8 cellular contexts compared by ENCODE assay signal in genomic region chr9:133458643-133459312, GRCh38. TPM values are rescaled to one million over a fixed set of nuclear protein-coding genes. Genes with fewer than 3 reads are reported as not detected.
DNase-seq lines count a peak whose midpoint lies in the region; ATAC-seq and TF ChIP-seq lines count a peak whose summit lies in the region.

No MANE protein-coding gene starts in this region.

- peak overlapping the region; percentile 97 for H3K27ac ChIP-seq in C4-2B

- TF ChIP-seq CTCF in C4-2B (conservative IDR thresholded peaks at IDR 0.05) (no peak), brain (conservative IDR thresholded peaks at IDR 0.05) (no peak)

- peak overlapping the region; percentile 85 to 91 (median 88) for H3K4me3 Mint-ChIP-seq in brain
- peak overlapping the region; percentile 89 for H3K4me3 Mint-ChIP-seq in natural killer cell treated with Interleukin-12 subunit alpha and Interleukin-12 subunit beta and Interleukin-15 and Interleukin-18, amount 100 ng/mL, for 72 hours

- H3K9me3 Mint-ChIP-seq in brain = no peaks in the 10 kb centered on the region
- H3K9me3 Mint-ChIP-seq in natural killer cell treated with Interleukin-12 subunit alpha and Interleukin-12 subunit beta and Interleukin-15 and Interleukin-18, amount 100 ng/mL, for 72 hours = no peaks in the 10 kb centered on the region

- peak overlapping the region in 3 of 5 experiments; percentile 95 to 97 (median 97) for H3K27ac Mint-ChIP-seq in brain
- H3K27ac Mint-ChIP-seq in natural killer cell treated with Interleukin-12 subunit alpha and Interleukin-12 subunit beta and Interleukin-15 and Interleukin-18, amount 100 ng/mL, for 72 hours = peak overlapping the region in 1 of 2 donors; percentile 86

- DNase-seq in Kasumi-1 (lab: John Stamatoyannopoulos, UW) (peak; percentile 5 to 11), NCI-H446 (lab: John Stamatoyannopoulos, UW) (no peak), GOT3 (lab: John Stamatoyannopoulos, UW) (no peak)
- DNase-seq in natural killer cell treated with Interleukin-12 subunit alpha and Interleukin-12 subunit beta and Interleukin-15 and Interleukin-18, amount 100 ng/mL, for 72 hours (ENCODE audit: low spot score) = no peak
- DNase-seq in activated CD4-positive, CD25-positive, alpha-beta regulatory T cell treated with anti-CD3 and anti-CD28 coated beads, Interleukin-2, amount 50 U/mL, for 72 hours = no peak

- peaks cover 41% of the 10 kb centered on the region for H3K4me1 Mint-ChIP-seq in brain
- H3K4me1 Mint-ChIP-seq in natural killer cell treated with Interleukin-12 subunit alpha and Interleukin-12 subunit beta and Interleukin-15 and Interleukin-18, amount 100 ng/mL, for 72 hours (ENCODE audit: low read depth in 2 of 2) = peaks cover 0 to 10% of the 10 kb centered on the region in 2 donors

- H3K36me3 Mint-ChIP-seq in brain = no peaks in the 10 kb centered on the region
- H3K36me3 Mint-ChIP-seq in natural killer cell treated with Interleukin-12 subunit alpha and Interleukin-12 subunit beta and Interleukin-15 and Interleukin-18, amount 100 ng/mL, for 72 hours = no peaks in the 10 kb centered on the region

- ATAC-seq in natural killer cell treated with Interleukin-12 subunit alpha and Interleukin-12 subunit beta and Interleukin-15 and Interleukin-18, amount 100 ng/mL, for 72 hours = no peak
- no peak for ATAC-seq in GM21367 (IDR thresholded peaks at IDR 0.05; ENCODE audit: unreplicated experiment)

- peaks cover 8% of the 10 kb centered on the region for H3K27me3 Mint-ChIP-seq in brain
- H3K27me3 Mint-ChIP-seq in natural killer cell treated with Interleukin-12 subunit alpha and Interleukin-12 subunit beta and Interleukin-15 and Interleukin-18, amount 100 ng/mL, for 72 hours = no peaks in the 10 kb centered on the region

RNA-seq across cellular contexts. Expression of gene CACFD1, which starts 1.0 kb away (rescaled TPM):
- polyA plus RNA-seq in brain (ENCODE audit: insufficient read depth, low read depth, low replicate concordance) = 52.4 TPM
- total RNA-seq in natural killer cell treated with Interleukin-12 subunit alpha and Interleukin-12 subunit beta and Interleukin-15 and Interleukin-18, amount 100 ng/mL, for 72 hours = 1 to 10 TPM; 2.4 to 7.0 TPM

RNA-seq across cellular contexts. Expression of gene SLC2A6, which starts 20.1 kb away (rescaled TPM):
- polyA plus RNA-seq in brain (ENCODE audit: insufficient read depth, low read depth, low replicate concordance) = 14.5 TPM
- 10 to 100 TPM; 15.0 to 42.3 TPM for total RNA-seq in natural killer cell treated with Interleukin-12 subunit alpha and Interleukin-12 subunit beta and Interleukin-15 and Interleukin-18, amount 100 ng/mL, for 72 hours

RNA-seq across cellular contexts. Expression of gene ADAMTS13, which starts 36.6 kb away (rescaled TPM):
- 4.0 TPM for polyA plus RNA-seq in brain (ENCODE audit: insufficient read depth, low read depth, low replicate concordance)
- total RNA-seq in natural killer cell treated with Interleukin-12 subunit alpha and Interleukin-12 subunit beta and Interleukin-15 and Interleukin-18, amount 100 ng/mL, for 72 hours = 1 to 10 TPM in 1 of 2 donors, under 1 TPM in 1; 0.67 to 1.1 TPM

RNA-seq across cellular contexts. Expression of gene REXO4, which starts 41.0 kb away (rescaled TPM):
- 51.7 TPM for polyA plus RNA-seq in brain (ENCODE audit: insufficient read depth, low read depth, low replicate concordance)
- total RNA-seq in natural killer cell treated with Interleukin-12 subunit alpha and Interleukin-12 subunit beta and Interleukin-15 and Interleukin-18, amount 100 ng/mL, for 72 hours = 10 to 100 TPM; 34.3 to 55.1 TPM

Comparison
In these comparisons a context has a peak if more than half of its experiments do, and no peak if none do; other contexts are left out.
1. DNase-seq: peak in Kasumi-1 (2 of 2); none in natural killer cell treated with Interleukin-12 subunit alpha and Interleukin-12 subunit beta and Interleukin-15 and Interleukin-18, amount 100 ng/mL, for 72 hours (single experiment), NCI-H446 (0 of 2), GOT3 (single experiment) and activated CD4-positive, CD25-positive, alpha-beta regulatory T cell treated with anti-CD3 and anti-CD28 coated beads, Interleukin-2, amount 50 U/mL, for 72 hours (single experiment).